In the genomic region with DNA sequence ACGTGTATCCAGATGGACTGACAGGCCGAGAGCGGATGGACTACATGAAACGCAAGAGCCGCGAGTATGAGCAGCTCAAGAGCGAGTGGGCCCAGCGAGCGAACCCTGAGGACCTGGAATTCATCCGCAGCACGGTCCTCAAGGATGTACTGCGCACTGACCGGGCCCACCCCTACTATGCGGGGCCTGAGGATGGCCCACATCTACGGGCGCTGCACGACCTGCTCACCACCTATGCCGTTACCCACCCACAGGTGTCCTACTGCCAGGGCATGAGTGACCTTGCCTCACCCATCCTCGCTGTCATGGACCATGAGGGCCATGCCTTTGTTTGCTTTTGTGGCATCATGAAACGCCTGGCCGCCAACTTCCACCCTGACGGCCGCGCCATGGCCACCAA, we compare ENCODE assay signal across 27 cellular contexts.
"Had no signal": no experiment of that assay in that cellular context is flagged by ENCODE, and none has a peak within 500 bp of the region (broad histone marks: within the 10 kb centered on the region; RNA-seq: fewer than 3 reads in every experiment).

No MANE protein-coding gene starts in this region.

- H3K9me3 ChIP-seq: ovary, psoas muscle, right lobe of liver, spleen, suprapubic skin, testis, tibial artery, transverse colon, upper lobe of right lung, uterus had no signal

- H3K4me2 ChIP-seq: neural progenitor cell, smooth muscle cell had no signal

- H3K36me3 ChIP-seq: neural progenitor cell, ovary, uterus had no signal

- H3K9ac ChIP-seq: neural progenitor cell, parathyroid adenoma had no signal

- H3K4me1 ChIP-seq: neural progenitor cell, parathyroid adenoma, psoas muscle, right lobe of liver, spleen, suprapubic skin, testis, tibial artery, transverse colon, upper lobe of right lung, uterus had no signal

- ATAC-seq: natural killer cell; psoas muscle; right cardiac atrium; stimulated activated memory B cell treated with anti-CD40 and anti-IgM and Interleukin-4, amounts not matched to agents 10 μg/mL and 1 μg/mL and 100 μg/mL, for 72 hours; stimulated activated naive CD8-positive, alpha-beta T cell treated with anti-CD3 and anti-CD28 coated beads, Interleukin-15, amount 100 ng/mL, for 72 hours; stimulated activated naive CD8-positive, alpha-beta T cell treated with anti-CD3 and anti-CD28 coated beads, Interleukin-15, Interleukin-2, amounts not matched to agents 100 U/mL and 50 U/mL, for 24 hours; upper lobe of right lung had no signal

- H3K4me3 ChIP-seq: neural progenitor cell, ovary, psoas muscle, right lobe of liver, skin epidermis, smooth muscle cell, spleen, suprapubic skin, testis, tibial artery, transverse colon, upper lobe of right lung, uterus had no signal

- H2AFZ ChIP-seq: neural progenitor cell, parathyroid adenoma had no signal

- DNase-seq: natural killer cell; occipital lobe; psoas muscle; right cardiac atrium; right lobe of liver; spleen; stimulated activated CD4-positive, alpha-beta T cell treated with anti-CD3 and anti-CD28 coated beads, Interleukin-12 subunit alpha, Interleukin-12 subunit beta, amount 100 ng/mL, for 4 hours; stimulated activated CD4-positive, alpha-beta T cell treated with anti-CD3 and anti-CD28 coated beads, Interleukin-1b, Interleukin-23, amount 100 ng/mL, for 48 hours; stimulated activated CD4-positive, alpha-beta T cell treated with anti-CD3 and anti-CD28 coated beads, Interleukin-4, amount 100 ng/mL, for 1 hour; stimulated activated CD4-positive, alpha-beta T cell treated with anti-CD3 and anti-CD28 coated beads, Interleukin-4, amount 100 ng/mL, for 4 hours; stimulated activated CD8-positive, alpha-beta memory T cell treated with anti-CD3 and anti-CD28 coated beads, Interleukin-4, amount 100 ng/mL, for 48 hours; stimulated activated naive CD4-positive, alpha-beta T cell; stimulated activated naive CD8-positive, alpha-beta T cell treated with anti-CD3 and anti-CD28 coated beads, Interleukin-15, amount 100 ng/mL, for 72 hours; stimulated activated naive CD8-positive, alpha-beta T cell treated with anti-CD3 and anti-CD28 coated beads, Interleukin-15, Interleukin-2, amounts not matched to agents 100 U/mL and 50 U/mL, for 24 hours; substantia nigra; testis; tibial artery; transverse colon; upper lobe of right lung; uterus had no signal

- H3K79me2 ChIP-seq: parathyroid adenoma had no signal

- H3K27me3 ChIP-seq: neural progenitor cell, ovary, right lobe of liver, spleen, suprapubic skin, testis, tibial artery, transverse colon, upper lobe of right lung, uterus had no signal

- H3K27ac ChIP-seq: neural progenitor cell, ovary, parathyroid adenoma, psoas muscle, right lobe of liver, skin epidermis, suprapubic skin, testis, tibial artery, transverse colon, upper lobe of right lung, uterus had no signal
